ENCODE assay signal across 12 cellular contexts in the genomic region with DNA sequence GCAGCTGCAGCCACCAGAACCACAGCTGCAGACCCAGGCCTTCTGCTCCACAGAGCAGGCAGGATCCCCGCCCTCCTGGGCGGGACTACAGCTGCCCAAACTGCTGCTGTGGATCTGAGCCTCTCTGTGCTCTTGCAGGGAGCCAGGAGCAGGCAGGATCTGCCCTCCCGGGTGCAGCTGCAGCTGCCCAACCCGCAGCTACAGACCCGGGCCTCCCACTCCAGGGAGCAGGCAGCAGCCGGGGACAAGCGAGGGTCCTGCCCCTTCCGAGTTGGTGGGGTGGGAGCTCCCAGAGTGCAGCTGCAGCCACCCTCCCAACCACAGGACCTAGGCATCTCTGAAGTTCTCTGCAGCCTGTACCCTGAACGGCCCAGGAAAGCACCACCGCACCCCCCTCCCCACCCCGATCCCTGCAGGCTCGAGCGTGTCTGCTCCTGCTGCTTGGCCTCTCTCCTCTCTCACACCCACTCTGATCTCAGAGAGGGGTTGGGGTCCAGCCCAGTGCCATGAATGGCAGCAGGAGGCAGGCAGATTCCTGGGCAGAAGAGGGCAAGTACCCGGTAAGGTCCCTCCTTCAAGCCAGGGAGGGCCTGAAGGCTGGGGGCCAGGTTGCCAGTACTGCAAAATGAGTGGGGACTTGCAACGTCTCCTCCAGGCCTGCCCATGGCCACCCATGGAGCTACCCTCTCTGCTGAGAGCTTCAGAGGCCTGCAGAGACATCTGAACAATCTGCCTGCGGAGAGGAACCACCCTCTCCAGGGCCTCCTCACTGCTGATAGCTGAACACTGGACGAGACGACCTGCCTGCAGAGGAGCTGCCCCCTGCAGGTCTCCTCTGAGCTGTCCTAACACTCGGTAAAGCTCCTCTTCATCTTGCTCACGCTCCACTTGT. TPM values are rescaled to one million over a fixed set of nuclear protein-coding genes. Genes with fewer than 3 reads are reported as not detected.
A peak's percentile ranks its signal among the peaks of the same experiment; 100 is the strongest.
DNase-seq lines count a peak whose midpoint lies in the region; ATAC-seq, FAIRE-seq and TF ChIP-seq lines count a peak whose summit lies in the region.
"Had no signal": no experiment of that assay in that cellular context is flagged by ENCODE, and none has a peak within 500 bp of the region (broad histone marks: within the 10 kb centered on the region; RNA-seq: fewer than 3 reads in every experiment).

No MANE protein-coding gene starts in this region.

- no peak for TF ChIP-seq POLR2A in HepG2 (IDR thresholded peaks at IDR 0.05; ENCODE audit: insufficient read depth in 1 of 2, low read depth in 2 of 2, low read length in 2 of 2)
- TF ChIP-seq POLR2A in ovary (IDR thresholded peaks at IDR 0.05), result no peak

- no peaks in the 10 kb centered on the region for H3K79me2 ChIP-seq in HepG2 (ENCODE audit: insufficient read depth, low read length)

- no peaks in the 10 kb centered on the region for H4K20me1 ChIP-seq in HepG2 (ENCODE audit: insufficient read depth, low read length)

- H3K4me3 ChIP-seq in brain microvascular endothelial cell (ENCODE audit: low read depth, low read length) (no peak overlapping the region), HepG2 (replicated peaks in 1 of 3; ENCODE audit: insufficient read depth in 1 of 3, low read depth in 2 of 3, low read length in 3 of 3) (peak overlapping the region; percentile 49 to 75 (median 57)), ovary (no peak overlapping the region)
- H3K4me3 ChIP-seq: lower lobe of right lung had no signal

- DNase-seq in Calu3 (no peak), brain microvascular endothelial cell (no peak), HepG2 (ENCODE audit: low spot score) (peak; percentile 71), NCI-H69 (lab: John Stamatoyannopoulos, UW) (no peak), ovary (no peak)
- DNase-seq in activated CD8-positive, alpha-beta memory T cell treated with anti-CD3 and anti-CD28 coated beads, Interleukin-2, amount 50 U/mL, for 4 hours, result no peak
- no peak for DNase-seq in activated CD8-positive, alpha-beta memory T cell treated with anti-CD3 and anti-CD28 coated beads, Interleukin-2, amount 50 U/mL, for 48 hours
- DNase-seq: activated CD4-positive, CD25-positive, alpha-beta regulatory T cell; lower lobe of right lung had no signal

- H3K27ac Mint-ChIP-seq in Calu3 (ENCODE audit: unreplicated experiment), result no peak overlapping the region

- H3K36me3 ChIP-seq in KOPT-K1 (ENCODE audit: insufficient read depth, low read length), result no peaks in the 10 kb centered on the region
- no peaks in the 10 kb centered on the region for H3K36me3 ChIP-seq in brain microvascular endothelial cell (replicated peaks)
- no peaks in the 10 kb centered on the region for H3K36me3 ChIP-seq in HepG2 (replicated peaks in 1 of 2; ENCODE audit: control insufficient read depth in 1 of 2, insufficient read depth in 2 of 2, low read length in 2 of 2)
- H3K36me3 ChIP-seq in ovary, result no peaks in the 10 kb centered on the region
- H3K36me3 ChIP-seq: lower lobe of right lung had no signal

- no peaks in the 10 kb centered on the region for H3K4me1 Mint-ChIP-seq in Calu3 (ENCODE audit: low read depth, unreplicated experiment)

- CTCF ChIA-PET in Calu3 (lab: Charles Lee) (interaction anchor here (0.9 to 1.3 kb wide), 2 partner anchors 12 to 38 kb away, joined by 4 to 9 read pairs; no protein-coding TSS in a partner anchor), HepG2 (lab: Yijun Ruan, JAX; ENCODE audit: low intra/inter-chr PET ratio, low total read pairs) (interaction anchor here (0.7 to 2.0 kb wide), 2 partner anchors 18 to 38 kb away, joined by 3 to 8 read pairs; no protein-coding TSS in a partner anchor)

- H3K4me1 ChIP-seq in HepG2 (ENCODE audit: insufficient read depth, low read length) (peaks cover 30% of the 10 kb centered on the region), ovary (ENCODE audit: insufficient read depth) (no peaks in the 10 kb centered on the region)
- H3K4me1 ChIP-seq: lower lobe of right lung had no signal

- BruUV-seq in Calu3 (replicated peaks; lab: Mats Ljungman, UMichigan) (no TSS peak), HepG2 (replicated peaks; lab: Mats Ljungman, UMichigan) (no TSS peak)

- H3K27ac ChIP-seq in KOPT-K1 (ENCODE audit: low read depth, low read length, poor library complexity, severe bottlenecking) (peak overlapping the region; percentile 53), brain microvascular endothelial cell (no peak overlapping the region), HepG2 (ENCODE audit: extremely low read length, insufficient read depth, low read length) (no peak overlapping the region), ovary (no peak overlapping the region)
- H3K27ac ChIP-seq: lower lobe of right lung had no signal

- ATAC-seq in HepG2, result peak; percentile 98

- TF ChIP-seq EP300 in HepG2 (IDR thresholded peaks at IDR 0.05; ENCODE audit: low read depth in 2 of 2, low read length in 2 of 2) (no peak), HepG2 (CRISPR knock-in tag; IDR thresholded peaks at IDR 0.05; ENCODE audit: borderline replicate concordance) (no peak), ovary (IDR thresholded peaks at IDR 0.05) (no peak)

- TF ChIP-seq CTCF in Calu3 (IDR thresholded peaks at IDR 0.05; ENCODE audit: unreplicated experiment), result peak; percentile 27
- TF ChIP-seq CTCF in brain microvascular endothelial cell (IDR thresholded peaks at IDR 0.05; ENCODE audit: low read depth, low read length, missing control alignments), result peak; percentile 70
- TF ChIP-seq CTCF in HepG2 (CRISPR knock-in tag; IDR thresholded peaks at IDR 0.05), result peak; percentile 87
- no peak for TF ChIP-seq CTCF in ovary (IDR thresholded peaks at IDR 0.05)

- H3K27me3 ChIP-seq in brain microvascular endothelial cell (replicated peaks) (no peaks in the 10 kb centered on the region), HepG2 (ENCODE audit: control insufficient read depth in 1 of 2, insufficient read depth in 2 of 2, low read length in 2 of 2) (peaks cover 0 to 18% of the 10 kb centered on the region in 2 experiments; a peak in 4 of 5 replicates), ovary (no peaks in the 10 kb centered on the region)

- H3K36me3 Mint-ChIP-seq in Calu3 (ENCODE audit: insufficient read depth, unreplicated experiment), result no peaks in the 10 kb centered on the region

- intact Hi-C loops in Calu3 (cut with micrococcal nuclease; ENCODE audit: unreplicated experiment), result no loop called here
- intact Hi-C loops in HepG2 (cut with micrococcal nuclease; ENCODE audit: unreplicated experiment), result loop anchor here (1.0 kb wide), 1 partner anchor 42 kb away; no protein-coding TSS in a partner anchor
- intact Hi-C loops in ovary (cut with DNase I), result loop anchor here in 1 of 4 donors (10.0 kb wide), 1 partner anchor 276 kb away; no protein-coding TSS in a partner anchor

- H3K4me3 Mint-ChIP-seq in Calu3 (ENCODE audit: low read depth, unreplicated experiment), result no peak overlapping the region

- FAIRE-seq in HepG2 (lab: Jason Lieb, UNC), result peak; percentile 93
- FAIRE-seq: astrocyte had no signal

- H3K4me2 ChIP-seq in HepG2 (ENCODE audit: low read depth, low read length), result peak overlapping the region; percentile 96

- peaks cover 68% of the 10 kb centered on the region for H3K27me3 Mint-ChIP-seq in Calu3 (ENCODE audit: unreplicated experiment)

- POLR2A ChIA-PET in HepG2 (lab: Yijun Ruan, JAX), result interaction anchor here (0.6 to 1.7 kb wide), 8 partner anchors 14 to 255 kb away, joined by 3 to 5 read pairs (median 4); a partner anchor contains a TSS

- H2AFZ ChIP-seq in HepG2 (ENCODE audit: low read length), result no peak overlapping the region

- H3K9ac ChIP-seq in HepG2 (ENCODE audit: insufficient read depth, low read depth, low read length), result peak overlapping the region; percentile 18; the same call in 1 of the 2 replicates

- in situ Hi-C loops in brain microvascular endothelial cell (cut with HindIII; ENCODE audit: low pct_ligation_motif_present, low sequenced_read_pairs) (no loop called here), HepG2 (cut with HindIII; ENCODE audit: extremely low pct_ligation_motif_present, low pct_unique_long_range_greater_than_20kb) (loop anchor here (5.0 kb wide), 1 partner anchor 37 kb away; a partner anchor contains a TSS)

- WGBS in HepG2 (ENCODE audit: low lambda C conversion rate), result 6% methylated on average over 15 of the region's 20 CpGs
- WGBS in ovary, 3 donors, result 47 to 64% (median 50%) methylated on average over 20 of the region's 20 CpGs

- H3K9me3 Mint-ChIP-seq in Calu3 (ENCODE audit: low read depth, unreplicated experiment), result no peaks in the 10 kb centered on the region

- no peaks in the 10 kb centered on the region for H3K9me3 ChIP-seq in KOPT-K1 (ENCODE audit: insufficient read depth, low read length, poor library complexity, severe bottlenecking)
- no peaks in the 10 kb centered on the region for H3K9me3 ChIP-seq in HepG2 (ENCODE audit: low read length)
- no peaks in the 10 kb centered on the region for H3K9me3 ChIP-seq in ovary
- H3K9me3 ChIP-seq: lower lobe of right lung had no signal

- peak; percentile 49; the same call in 1 of the 2 replicates for TF ChIP-seq RAD21 in HepG2 (CRISPR knock-in tag; IDR thresholded peaks at IDR 0.05)

RNA-seq across cellular contexts. Expression of a gene that starts 16.4 kb away (rescaled TPM):
- total RNA-seq in Calu3 (2022) (27.5 and 29.5 TPM in 2 replicates), HepG2 (2016; rRNA removed; fragmentation: Illumina TruSeq; extraction: Trizol) (1.6 and 2.2 TPM in 2 replicates), ovary (100 to 1,000 TPM in 5 of 7 donors, 10 to 100 TPM in 2; 23.2 to 148 (median 120) TPM)
- 2.2 and 3.4 TPM in 2 replicates for total RNA-seq in HepG2 (2016; cell fraction: cytosol; rRNA removed; fragmentation: Illumina TruSeq; extraction: Trizol; ENCODE audit: low read depth)
- 2.7 and 3.2 TPM in 2 replicates for total RNA-seq in HepG2 (2016; cell fraction: insoluble cytoplasmic fraction; rRNA removed; fragmentation: Illumina TruSeq; extraction: Trizol)
- 0.96 and 1.1 TPM in 2 replicates for total RNA-seq in HepG2 (2016; cell fraction: membrane; rRNA removed; fragmentation: Illumina TruSeq; extraction: Trizol)
- 3.0 and 4.7 TPM in 2 replicates for total RNA-seq in HepG2 (2016; cell fraction: nucleus; rRNA removed; fragmentation: Illumina TruSeq; extraction: Trizol)
- polyA plus RNA-seq in HepG2 (2011; rRNA removed) (7.8 and 9.4 TPM in 2 replicates), ovary (100 to 1,000 TPM in 1 of 2 donors, 10 to 100 TPM in 1; 92.5 to 163 TPM)
- polyA plus RNA-seq in HepG2 (2011; cell fraction: cytosol; rRNA removed), result 10.0 and 10.8 TPM in 2 replicates
- polyA plus RNA-seq in HepG2 (2011; cell fraction: nucleus; rRNA removed), result 3.4 and 3.5 TPM in 2 replicates
- polyA plus RNA-seq in HepG2 (2012), result 4.8 and 7.1 TPM in 2 replicates
- 4.6 and 4.7 TPM in 2 replicates for polyA plus RNA-seq in HepG2 (2016; cell fraction: cytosol; fragmentation: Illumina TruSeq; extraction: Trizol; ENCODE audit: low read depth)
- 1.7 and 2.4 TPM in 2 replicates for polyA plus RNA-seq in HepG2 (2016; cell fraction: insoluble cytoplasmic fraction; fragmentation: Illumina TruSeq; extraction: Trizol; ENCODE audit: low read depth)
- 3.2 and 3.6 TPM in 2 replicates for polyA plus RNA-seq in HepG2 (2016; cell fraction: membrane; fragmentation: Illumina TruSeq; extraction: Trizol; ENCODE audit: low read depth)
- 7.0 TPM in 2 replicates for polyA plus RNA-seq in HepG2 (2016; cell fraction: nucleus; fragmentation: Illumina TruSeq; extraction: Trizol; ENCODE audit: insufficient read depth, low read depth)
- polyA minus RNA-seq in HepG2 (2011; rRNA and poly(A)+ RNA removed; ENCODE audit: low replicate concordance), result 11.4 and 319 TPM in 2 replicates
- polyA minus RNA-seq in HepG2 (2011; cell fraction: cytosol; rRNA and poly(A)+ RNA removed), result 2.8 and 3.1 TPM in 2 replicates
- 2.0 and 4.0 TPM in 2 replicates for polyA minus RNA-seq in HepG2 (2011; cell fraction: nucleus; rRNA and poly(A)+ RNA removed)

RNA-seq across cellular contexts. Expression of a gene that starts 39.1 kb away (rescaled TPM):
- 0.69 and 0.78 TPM in 2 replicates for total RNA-seq in Calu3 (2022)
- total RNA-seq in HepG2 (2016; rRNA removed; fragmentation: Illumina TruSeq; extraction: Trizol), result 13.3 and 18.0 TPM in 2 replicates
- 4.1 and 5.6 TPM in 2 replicates for total RNA-seq in HepG2 (2016; cell fraction: cytosol; rRNA removed; fragmentation: Illumina TruSeq; extraction: Trizol; ENCODE audit: low read depth)
- total RNA-seq in HepG2 (2016; cell fraction: insoluble cytoplasmic fraction; rRNA removed; fragmentation: Illumina TruSeq; extraction: Trizol), result 13.4 and 17.1 TPM in 2 replicates
- 9.9 and 12.6 TPM in 2 replicates for total RNA-seq in HepG2 (2016; cell fraction: membrane; rRNA removed; fragmentation: Illumina TruSeq; extraction: Trizol)
- total RNA-seq in HepG2 (2016; cell fraction: nucleus; rRNA removed; fragmentation: Illumina TruSeq; extraction: Trizol), result 7.2 and 8.3 TPM in 2 replicates
- polyA plus RNA-seq in HepG2 (2011; rRNA removed), result 2.1 and 3.4 TPM in 2 replicates
- 2.4 and 3.1 TPM in 2 replicates for polyA plus RNA-seq in HepG2 (2011; cell fraction: cytosol; rRNA removed)
- 1.5 and 2.4 TPM in 2 replicates for polyA plus RNA-seq in HepG2 (2011; cell fraction: nucleus; rRNA removed)
- polyA plus RNA-seq in HepG2 (2012), result 1.7 TPM in 2 replicates
- 0.91 and 1.1 TPM in 2 replicates for polyA plus RNA-seq in HepG2 (2016; cell fraction: cytosol; fragmentation: Illumina TruSeq; extraction: Trizol; ENCODE audit: low read depth)
- polyA plus RNA-seq in HepG2 (2016; cell fraction: insoluble cytoplasmic fraction; fragmentation: Illumina TruSeq; extraction: Trizol; ENCODE audit: low read depth), result 11.6 and 12.0 TPM in 2 replicates
- 2.7 and 3.7 TPM in 2 replicates for polyA plus RNA-seq in HepG2 (2016; cell fraction: membrane; fragmentation: Illumina TruSeq; extraction: Trizol; ENCODE audit: low read depth)
- 14.1 and 14.6 TPM in 2 replicates for polyA plus RNA-seq in HepG2 (2016; cell fraction: nucleus; fragmentation: Illumina TruSeq; extraction: Trizol; ENCODE audit: insufficient read depth, low read depth)
- polyA minus RNA-seq in HepG2 (2011; rRNA and poly(A)+ RNA removed; ENCODE audit: low replicate concordance), result 4.2 and 4.6 TPM in 2 replicates
- polyA minus RNA-seq in HepG2 (2011; cell fraction: cytosol; rRNA and poly(A)+ RNA removed), result 3.3 and 6.2 TPM in 2 replicates
- polyA minus RNA-seq in HepG2 (2011; cell fraction: nucleus; rRNA and poly(A)+ RNA removed), result 6.3 and 7.2 TPM in 2 replicates
- under 1 TPM in 5 of 7 donors, not detected in 2; 0.20 to 0.71 (median 0.67) TPM for total RNA-seq in ovary
- polyA plus RNA-seq in ovary, result 1 to 10 TPM in 1 of 2 donors, under 1 TPM in 1; 0.19 to 1.1 TPM

RNA-seq across cellular contexts. Expression of a gene that starts 53.2 kb away (rescaled TPM):
- 32.3 and 34.0 TPM in 2 replicates for total RNA-seq in Calu3 (2022)
- total RNA-seq in HepG2 (2016; rRNA removed; fragmentation: Illumina TruSeq; extraction: Trizol), result 19.2 and 22.6 TPM in 2 replicates
- 10.5 and 12.2 TPM in 2 replicates for total RNA-seq in HepG2 (2016; cell fraction: cytosol; rRNA removed; fragmentation: Illumina TruSeq; extraction: Trizol; ENCODE audit: low read depth)
- 20.3 and 22.0 TPM in 2 replicates for total RNA-seq in HepG2 (2016; cell fraction: insoluble cytoplasmic fraction; rRNA removed; fragmentation: Illumina TruSeq; extraction: Trizol)
- total RNA-seq in HepG2 (2016; cell fraction: membrane; rRNA removed; fragmentation: Illumina TruSeq; extraction: Trizol), result 14.9 and 16.2 TPM in 2 replicates
- 27.3 and 27.4 TPM in 2 replicates for total RNA-seq in HepG2 (2016; cell fraction: nucleus; rRNA removed; fragmentation: Illumina TruSeq; extraction: Trizol)
- 12.6 and 15.0 TPM in 2 replicates for polyA plus RNA-seq in HepG2 (2011; rRNA removed)
- 6.0 and 6.2 TPM in 2 replicates for polyA plus RNA-seq in HepG2 (2011; cell fraction: cytosol; rRNA removed)
- polyA plus RNA-seq in HepG2 (2011; cell fraction: nucleus; rRNA removed), result 55.7 and 59.6 TPM in 2 replicates
- polyA plus RNA-seq in HepG2 (2012), result 15.3 and 16.1 TPM in 2 replicates
- 8.2 and 8.4 TPM in 2 replicates for polyA plus RNA-seq in HepG2 (2016; cell fraction: cytosol; fragmentation: Illumina TruSeq; extraction: Trizol; ENCODE audit: low read depth)
- polyA plus RNA-seq in HepG2 (2016; cell fraction: insoluble cytoplasmic fraction; fragmentation: Illumina TruSeq; extraction: Trizol; ENCODE audit: low read depth), result 18.5 and 19.2 TPM in 2 replicates
- 9.8 TPM in 2 replicates for polyA plus RNA-seq in HepG2 (2016; cell fraction: membrane; fragmentation: Illumina TruSeq; extraction: Trizol; ENCODE audit: low read depth)
- polyA plus RNA-seq in HepG2 (2016; cell fraction: nucleus; fragmentation: Illumina TruSeq; extraction: Trizol; ENCODE audit: insufficient read depth, low read depth), result 40.8 and 46.1 TPM in 2 replicates
- 11.4 and 14.4 TPM in 2 replicates for polyA minus RNA-seq in HepG2 (2011; rRNA and poly(A)+ RNA removed; ENCODE audit: low replicate concordance)
- polyA minus RNA-seq in HepG2 (2011; cell fraction: cytosol; rRNA and poly(A)+ RNA removed), result 6.8 and 7.5 TPM in 2 replicates
- polyA minus RNA-seq in HepG2 (2011; cell fraction: nucleus; rRNA and poly(A)+ RNA removed), result 61.5 and 62.0 TPM in 2 replicates
- 10 to 100 TPM; 10.0 to 36.0 (median 24.9) TPM for total RNA-seq in ovary
- polyA plus RNA-seq in ovary, result 10 to 100 TPM; 20.8 to 48.0 TPM

RNA-seq across cellular contexts. Expression of a gene that starts 54.8 kb away (rescaled TPM):
- total RNA-seq in Calu3 (2022) (10.4 and 14.8 TPM in 2 replicates), HepG2 (2016; rRNA removed; fragmentation: Illumina TruSeq; extraction: Trizol) (4.7 and 7.7 TPM in 2 replicates), ovary (1 to 10 TPM; 3.3 to 9.7 (median 7.7) TPM)
- 6.3 and 6.6 TPM in 2 replicates for total RNA-seq in HepG2 (2016; cell fraction: cytosol; rRNA removed; fragmentation: Illumina TruSeq; extraction: Trizol; ENCODE audit: low read depth)
- total RNA-seq in HepG2 (2016; cell fraction: insoluble cytoplasmic fraction; rRNA removed; fragmentation: Illumina TruSeq; extraction: Trizol), result 5.2 and 7.2 TPM in 2 replicates
- total RNA-seq in HepG2 (2016; cell fraction: membrane; rRNA removed; fragmentation: Illumina TruSeq; extraction: Trizol), result 8.4 and 8.9 TPM in 2 replicates
- 12.3 and 12.5 TPM in 2 replicates for total RNA-seq in HepG2 (2016; cell fraction: nucleus; rRNA removed; fragmentation: Illumina TruSeq; extraction: Trizol)
- polyA plus RNA-seq in HepG2 (2011; rRNA removed) (10.8 and 11.3 TPM in 2 replicates), ovary (1 to 10 TPM; 4.1 to 6.0 TPM)
- polyA plus RNA-seq in HepG2 (2011; cell fraction: cytosol; rRNA removed), result 4.8 and 6.8 TPM in 2 replicates
- 44.7 and 61.9 TPM in 2 replicates for polyA plus RNA-seq in HepG2 (2011; cell fraction: nucleus; rRNA removed)
- polyA plus RNA-seq in HepG2 (2012), result 6.3 and 8.2 TPM in 2 replicates
- 5.4 and 9.0 TPM in 2 replicates for polyA plus RNA-seq in HepG2 (2016; cell fraction: cytosol; fragmentation: Illumina TruSeq; extraction: Trizol; ENCODE audit: low read depth)
- polyA plus RNA-seq in HepG2 (2016; cell fraction: insoluble cytoplasmic fraction; fragmentation: Illumina TruSeq; extraction: Trizol; ENCODE audit: low read depth), result 7.0 and 9.4 TPM in 2 replicates
- 8.9 and 11.6 TPM in 2 replicates for polyA plus RNA-seq in HepG2 (2016; cell fraction: membrane; fragmentation: Illumina TruSeq; extraction: Trizol; ENCODE audit: low read depth)
- polyA plus RNA-seq in HepG2 (2016; cell fraction: nucleus; fragmentation: Illumina TruSeq; extraction: Trizol; ENCODE audit: insufficient read depth, low read depth), result 30.1 and 34.3 TPM in 2 replicates
- 13.7 and 18.8 TPM in 2 replicates for polyA minus RNA-seq in HepG2 (2011; rRNA and poly(A)+ RNA removed; ENCODE audit: low replicate concordance)
- 10.2 and 11.4 TPM in 2 replicates for polyA minus RNA-seq in HepG2 (2011; cell fraction: cytosol; rRNA and poly(A)+ RNA removed)
- 10.4 and 12.7 TPM in 2 replicates for polyA minus RNA-seq in HepG2 (2011; cell fraction: nucleus; rRNA and poly(A)+ RNA removed)

RNA-seq across cellular contexts. Expression of a gene that starts 55.2 kb away (rescaled TPM):
- total RNA-seq in Calu3 (2022), result not detected in 2 replicates
- total RNA-seq in HepG2 (2016; rRNA removed; fragmentation: Illumina TruSeq; extraction: Trizol), result not detected in 2 replicates
- total RNA-seq in HepG2 (2016; cell fraction: cytosol; rRNA removed; fragmentation: Illumina TruSeq; extraction: Trizol; ENCODE audit: low read depth), result not detected in 2 replicates
- total RNA-seq in HepG2 (2016; cell fraction: insoluble cytoplasmic fraction; rRNA removed; fragmentation: Illumina TruSeq; extraction: Trizol), result not detected in 2 replicates
- total RNA-seq in HepG2 (2016; cell fraction: membrane; rRNA removed; fragmentation: Illumina TruSeq; extraction: Trizol), result not detected in 2 replicates
- not detected in 2 replicates for total RNA-seq in HepG2 (2016; cell fraction: nucleus; rRNA removed; fragmentation: Illumina TruSeq; extraction: Trizol)
- polyA plus RNA-seq in HepG2 (2011; rRNA removed), result not detected in 2 replicates
- not detected in 2 replicates for polyA plus RNA-seq in HepG2 (2011; cell fraction: cytosol; rRNA removed)
- not detected in 2 replicates for polyA plus RNA-seq in HepG2 (2011; cell fraction: nucleus; rRNA removed)
- polyA plus RNA-seq in HepG2 (2012), result not detected in 2 replicates
- not detected in 2 replicates for polyA plus RNA-seq in HepG2 (2016; cell fraction: cytosol; fragmentation: Illumina TruSeq; extraction: Trizol; ENCODE audit: low read depth)
- polyA plus RNA-seq in HepG2 (2016; cell fraction: insoluble cytoplasmic fraction; fragmentation: Illumina TruSeq; extraction: Trizol; ENCODE audit: low read depth), result not detected in 2 replicates
- not detected in 2 replicates for polyA plus RNA-seq in HepG2 (2016; cell fraction: membrane; fragmentation: Illumina TruSeq; extraction: Trizol; ENCODE audit: low read depth)
- not detected in 2 replicates for polyA plus RNA-seq in HepG2 (2016; cell fraction: nucleus; fragmentation: Illumina TruSeq; extraction: Trizol; ENCODE audit: insufficient read depth, low read depth)
- polyA minus RNA-seq in HepG2 (2011; rRNA and poly(A)+ RNA removed; ENCODE audit: low replicate concordance), result 1.4 TPM in 1 of 2 replicates, not detected in the other
- not detected in 2 replicates for polyA minus RNA-seq in HepG2 (2011; cell fraction: cytosol; rRNA and poly(A)+ RNA removed)
- not detected in 2 replicates for polyA minus RNA-seq in HepG2 (2011; cell fraction: nucleus; rRNA and poly(A)+ RNA removed)
- not detected for total RNA-seq in ovary
- not detected for polyA plus RNA-seq in ovary
- total RNA-seq: astrocyte, Daoy, lower lobe of right lung had no signal

Comparison
In these comparisons a context has a peak if more than half of its experiments do, and no peak if none do; other contexts are left out.
1. CTCF ChIP-seq: peak in Calu3 (single experiment), brain microvascular endothelial cell (single experiment) and HepG2 (single experiment); none in ovary (0 of 3).
2. H3K4me3 ChIP-seq: peak in HepG2 (3 of 3); none in brain microvascular endothelial cell (single experiment) and ovary (single experiment).